14 cellular contexts compared by ENCODE assay signal in genomic region chr9:93953492-93954435, GRCh38. TPM values are rescaled to one million over a fixed set of nuclear protein-coding genes. Genes with fewer than 3 reads are reported as not detected.
DNase-seq lines count a peak whose midpoint lies in the region; ATAC-seq, FAIRE-seq and TF ChIP-seq lines count a peak whose summit lies in the region.
"Had no signal": no experiment of that assay in that cellular context is flagged by ENCODE, and none has a peak within 500 bp of the region (broad histone marks: within the 10 kb centered on the region; RNA-seq: fewer than 3 reads in every experiment).

No MANE protein-coding gene starts in this region.

- intact Hi-C loops in endothelial cell of umbilical vein (cut with micrococcal nuclease): no loop called here

- no peaks in the 10 kb centered on the region for H3K9me3 Mint-ChIP-seq in T-helper 2 cell treated with Interferon-gamma antibody and Interleukin-4, amounts not matched to agents 5 μg/mL and 100 μg/mL, for 36 hours
- H3K9me3 Mint-ChIP-seq in T-cell (no peaks in the 10 kb centered on the region), progenitor cell of endocrine pancreas (ENCODE audit: low read depth) (no peaks in the 10 kb centered on the region)

- no peak overlapping the region for H3K4me3 ChIP-seq in endothelial cell of umbilical vein (replicated peaks in 1 of 3; ENCODE audit: insufficient read depth in 1 of 3, low read depth in 1 of 3, low read length in 3 of 3)

- TF ChIP-seq CTCF in endothelial cell of umbilical vein (IDR thresholded peaks at IDR 0.05; ENCODE audit: extremely low read depth in 1 of 2, insufficient read depth in 1 of 2, low read depth in 1 of 2, low read length in 2 of 2) (no peak), progenitor cell of endocrine pancreas (IDR thresholded peaks at IDR 0.05; ENCODE audit: unreplicated experiment) (no peak)

- no peak overlapping the region for H3K4me2 ChIP-seq in endothelial cell of umbilical vein (ENCODE audit: insufficient read depth, low read length)

- no peak for FAIRE-seq in endothelial cell of umbilical vein (lab: Jason Lieb, UNC)

- dilution Hi-C loops in endothelial cell of umbilical vein (cut with MboI; ENCODE audit: extremely low pct_ligation_motif_present, low sequenced_read_pairs): no loop called here

- POLR2A ChIA-PET in T-cell (lab: Charles Lee) (no interaction called here), endothelial cell of umbilical vein (lab: Charles Lee) (no interaction called here)

- H3K9me1 ChIP-seq in endothelial cell of umbilical vein (replicated peaks; ENCODE audit: control insufficient read depth, extremely low read depth, insufficient read depth, low read length): no peaks in the 10 kb centered on the region

- no peaks in the 10 kb centered on the region for H4K20me1 ChIP-seq in endothelial cell of umbilical vein (replicated peaks; ENCODE audit: control insufficient read depth, extremely low read depth, insufficient read depth, low read length)

- H3K4me3 Mint-ChIP-seq in T-helper 2 cell treated with Interferon-gamma antibody and Interleukin-4, amounts not matched to agents 5 μg/mL and 100 μg/mL, for 36 hours: peak overlapping the region; percentile 49
- H3K4me3 Mint-ChIP-seq in T-cell: peak overlapping the region; percentile 59 to 80 (median 70)
- peak overlapping the region; percentile 48 for H3K4me3 Mint-ChIP-seq in progenitor cell of endocrine pancreas (ENCODE audit: low read depth)

- no peaks in the 10 kb centered on the region for H3K79me2 ChIP-seq in endothelial cell of umbilical vein (ENCODE audit: control insufficient read depth, insufficient read depth, low read length)
- H3K79me2 ChIP-seq: parathyroid adenoma had no signal

- CTCF ChIA-PET in T-cell (lab: Charles Lee) (interaction anchor here in 1 of 2 donors (1.1 kb wide), 1 partner anchor 8 kb away, joined by 3 read pairs; no protein-coding TSS in a partner anchor), endothelial cell of umbilical vein (lab: Charles Lee) (interaction anchor here (1.0 kb wide), 1 partner anchor 8 kb away, joined by 5 read pairs; no protein-coding TSS in a partner anchor)

- peak overlapping the region; percentile 67 for H3K27ac Mint-ChIP-seq in T-helper 2 cell treated with Interferon-gamma antibody and Interleukin-4, amounts not matched to agents 5 μg/mL and 100 μg/mL, for 36 hours
- H3K27ac Mint-ChIP-seq in T-cell: no peak overlapping the region
- no peak overlapping the region for H3K27ac Mint-ChIP-seq in progenitor cell of endocrine pancreas

- ATAC-seq in T-cell (replicated peaks in 1 of 4): no peak

- peaks cover 76% of the 10 kb centered on the region for H3K27me3 Mint-ChIP-seq in T-helper 2 cell treated with Interferon-gamma antibody and Interleukin-4, amounts not matched to agents 5 μg/mL and 100 μg/mL, for 36 hours (ENCODE audit: low read depth)
- H3K27me3 Mint-ChIP-seq in T-cell: peaks cover 56 to 76% of the 10 kb centered on the region in 2 donors
- H3K27me3 Mint-ChIP-seq in progenitor cell of endocrine pancreas: peaks cover 81% of the 10 kb centered on the region

- H3K9ac ChIP-seq in endothelial cell of umbilical vein (replicated peaks; ENCODE audit: extremely low read depth, insufficient read depth, low read length): no peak overlapping the region
- H3K9ac ChIP-seq: parathyroid adenoma had no signal

- DNase-seq in T-helper 2 cell treated with Interferon-gamma antibody and Interleukin-4, amounts not matched to agents 5 μg/mL and 100 μg/mL, for 36 hours (ENCODE audit: low spot score): no peak
- DNase-seq in T-helper 2 cell (no peak), T-cell (no peak), endothelial cell of umbilical vein (ENCODE audit: low read depth, low spot score) (no peak), progenitor cell of endocrine pancreas (ENCODE audit: low spot score, unreplicated experiment) (no peak), mucosa of gallbladder (ENCODE audit: low spot score) (no peak), HPDE6-E6E7 (ENCODE audit: extremely low spot score) (no peak), GM19240 (ENCODE audit: insufficient read length, low spot score) (no peak)
- DNase-seq: NCI-H1048; stimulated activated CD4-positive, alpha-beta T cell treated with anti-CD3 and anti-CD28 coated beads, Interleukin-4, amount 100 ng/mL, for 4 hours had no signal

- no peaks in the 10 kb centered on the region for H3K36me3 ChIP-seq in endothelial cell of umbilical vein (ENCODE audit: control insufficient read depth in 2 of 2, extremely low read depth in 1 of 2, insufficient read depth in 2 of 2, low read length in 2 of 2)

- peaks cover 11% of the 10 kb centered on the region for H3K36me3 Mint-ChIP-seq in T-helper 2 cell treated with Interferon-gamma antibody and Interleukin-4, amounts not matched to agents 5 μg/mL and 100 μg/mL, for 36 hours (ENCODE audit: low read depth)
- H3K36me3 Mint-ChIP-seq in T-cell: no peaks in the 10 kb centered on the region
- no peaks in the 10 kb centered on the region for H3K36me3 Mint-ChIP-seq in progenitor cell of endocrine pancreas (ENCODE audit: insufficient read depth)

- no peak for TF ChIP-seq POLR2A in endothelial cell of umbilical vein (IDR thresholded peaks at IDR 0.05; ENCODE audit: low read depth, low read length)

- peaks cover 88 to 93% of the 10 kb centered on the region in 2 experiments for H3K27me3 ChIP-seq in endothelial cell of umbilical vein (ENCODE audit: control insufficient read depth in 2 of 2, insufficient read depth in 2 of 2, low read length in 2 of 2)

- no peak overlapping the region for H2AFZ ChIP-seq in endothelial cell of umbilical vein (ENCODE audit: low read depth, low read length)
- H2AFZ ChIP-seq: parathyroid adenoma had no signal

- no peak overlapping the region for H3K27ac ChIP-seq in endothelial cell of umbilical vein (ENCODE audit: insufficient read depth, low read depth, low read length)
- H3K27ac ChIP-seq: parathyroid adenoma had no signal

- no peaks in the 10 kb centered on the region for H3K9me3 ChIP-seq in endothelial cell of umbilical vein (replicated peaks; ENCODE audit: control insufficient read depth, insufficient read depth, low read length)

- H3K4me1 Mint-ChIP-seq in T-helper 2 cell treated with Interferon-gamma antibody and Interleukin-4, amounts not matched to agents 5 μg/mL and 100 μg/mL, for 36 hours (ENCODE audit: low read depth): peaks cover 25% of the 10 kb centered on the region
- H3K4me1 Mint-ChIP-seq in T-cell (peaks cover 40 to 54% (median 47%) of the 10 kb centered on the region in 3 donors), progenitor cell of endocrine pancreas (ENCODE audit: low read depth) (peaks cover 10% of the 10 kb centered on the region)

- peaks cover 3% of the 10 kb centered on the region for H3K4me1 ChIP-seq in endothelial cell of umbilical vein (ENCODE audit: control insufficient read depth, extremely low read depth, insufficient read depth, low read length)
- H3K4me1 ChIP-seq: parathyroid adenoma had no signal

- no TSS peak for BruUV-seq in endothelial cell of umbilical vein (replicated peaks; lab: Mats Ljungman, UMichigan)

TF ChIP-seq in endothelial cell of umbilical vein, 7 proteins besides CTCF, POLR2A, EP300 and RAD21:
- peak; percentile 85 for TF ChIP-seq EZH2 (IDR thresholded peaks at IDR 0.05; ENCODE audit: borderline replicate concordance, low read depth, low read length, severe bottlenecking)
- TF ChIP-seq, protein P1, sequence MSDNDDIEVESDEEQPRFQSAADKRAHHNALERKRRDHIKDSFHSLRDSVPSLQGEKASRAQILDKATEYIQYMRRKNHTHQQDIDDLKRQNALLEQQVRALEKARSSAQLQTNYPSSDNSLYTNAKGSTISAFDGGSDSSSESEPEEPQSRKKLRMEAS (IDR thresholded peaks at IDR 0.05; ENCODE audit: insufficient read depth, insufficient read length): no peak
- TF ChIP-seq FOS (IDR thresholded peaks at IDR 0.05; ENCODE audit: borderline replicate concordance, insufficient read depth, low read length): no peak
- TF ChIP-seq JUN (IDR thresholded peaks at IDR 0.05; ENCODE audit: borderline replicate concordance, insufficient read depth, insufficient read length, low read depth): no peak
- no peak for TF ChIP-seq GATA2 (IDR thresholded peaks at IDR 0.05; ENCODE audit: insufficient read depth, insufficient read length, low read depth, low read length)
TF ChIP-seq in endothelial cell of umbilical vein: peak in this region for 1.

RNA-seq across cellular contexts. Expression of gene BARX1, which starts 1.4 kb away (rescaled TPM):
- total RNA-seq in T-cell (not detected), endothelial cell of umbilical vein (not detected in 2 replicates), progenitor cell of endocrine pancreas (0.74 and 3.3 TPM in 2 replicates), mucosa of gallbladder (2.9 TPM)
- polyA plus RNA-seq in endothelial cell of umbilical vein: not detected in 2 replicates
- not detected in 2 replicates for polyA plus RNA-seq in endothelial cell of umbilical vein (2011; cell fraction: cytosol; rRNA removed)
- polyA plus RNA-seq in endothelial cell of umbilical vein (2011; cell fraction: nucleus; rRNA removed): not detected in 2 replicates
- not detected in 2 replicates for polyA plus RNA-seq in endothelial cell of umbilical vein (2012)
- polyA minus RNA-seq in endothelial cell of umbilical vein: not detected in 2 replicates
- 2.7 TPM for polyA minus RNA-seq in endothelial cell of umbilical vein (2011; cell fraction: cytosol; rRNA and poly(A)+ RNA removed)
- not detected in 2 replicates for polyA minus RNA-seq in endothelial cell of umbilical vein (2011; cell fraction: nucleus; rRNA and poly(A)+ RNA removed)
- total RNA-seq: G401, kidney epithelial cell, temporal lobe had no signal
